ENCODE assay signal across 8 cellular contexts in the genomic region with DNA sequence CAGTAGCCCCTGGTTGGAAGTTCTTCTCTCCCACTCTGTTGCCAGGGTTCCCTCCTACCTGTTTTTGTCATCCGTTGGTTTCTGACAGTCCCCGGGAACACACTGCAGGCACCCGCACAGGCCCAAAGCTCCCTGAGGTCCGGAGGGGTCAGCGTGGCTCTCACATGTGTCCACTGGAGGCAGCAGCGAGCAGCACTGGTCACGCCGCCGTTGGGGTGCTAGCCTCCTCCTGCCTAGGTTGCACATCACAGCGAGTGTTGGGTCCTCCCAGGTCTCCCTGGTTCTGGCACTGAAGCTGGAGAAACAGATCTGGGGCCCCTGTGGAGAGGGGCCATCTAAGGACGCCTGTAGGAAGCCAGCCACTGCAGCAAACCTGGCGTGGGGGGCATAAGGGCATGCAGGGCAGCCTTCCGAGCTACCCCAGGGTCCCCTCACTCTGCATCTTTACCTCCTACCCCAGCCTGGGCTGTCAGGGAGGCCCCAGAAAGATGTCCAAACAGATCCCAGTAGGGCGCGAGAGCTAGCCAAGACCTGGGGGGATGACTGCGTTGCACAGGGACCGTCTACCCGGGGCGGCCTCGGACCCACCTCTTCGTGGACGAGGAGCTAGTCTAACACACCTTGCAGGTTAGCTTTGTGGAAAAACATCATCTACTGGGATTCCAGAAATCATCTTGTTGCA. TPM values are rescaled to one million over a fixed set of nuclear protein-coding genes. Genes with fewer than 3 reads are reported as not detected.
DNase-seq lines count a peak whose midpoint lies in the region; ATAC-seq and TF ChIP-seq lines count a peak whose summit lies in the region.

No MANE protein-coding gene starts in this region.

- H3K27me3 Mint-ChIP-seq in H9 (ENCODE audit: low read depth) (peaks cover 3% of the 10 kb centered on the region), activated B cell treated with CpG ODN at 0.5 μM for 24 hours (no peaks in the 10 kb centered on the region)

- peaks cover 6 to 11% of the 10 kb centered on the region in 2 experiments; a peak in 4 of 5 replicates for H3K9me3 Mint-ChIP-seq in H9
- H3K9me3 Mint-ChIP-seq in activated B cell treated with CpG ODN at 0.5 μM for 24 hours: no peaks in the 10 kb centered on the region

- H3K36me3 ChIP-seq in sigmoid colon: peaks cover 4 to 25% (median 6%) of the 10 kb centered on the region in 4 donors

- intact Hi-C loops in activated B cell treated with CpG ODN at 0.5 μM for 24 hours (cut with micrococcal nuclease) (no loop called here), sigmoid colon (cut with DNase I) (no loop called here)

- H3K27ac ChIP-seq in H9 (ENCODE audit: insufficient read length, low read depth, low read length) (no peak overlapping the region), sigmoid colon (no peak overlapping the region)

- H3K9me3 ChIP-seq in H9 (ENCODE audit: control insufficient read depth, low read depth, low read length) (no peaks in the 10 kb centered on the region), sigmoid colon (no peaks in the 10 kb centered on the region)

- H3K36me3 Mint-ChIP-seq in H9 (ENCODE audit: insufficient read depth in 1 of 3, low read depth in 3 of 3) (peaks cover 0 to 4% (median 0%) of the 10 kb centered on the region in 3 experiments; a peak in 3 of 7 replicates), activated B cell treated with CpG ODN at 0.5 μM for 24 hours (ENCODE audit: low read depth) (peaks cover 16% of the 10 kb centered on the region)

- no peaks in the 10 kb centered on the region for H4K20me1 ChIP-seq in H9 (ENCODE audit: control insufficient read depth, insufficient read depth, insufficient read length)

- H3K4me1 ChIP-seq in H9 (ENCODE audit: insufficient read depth, low read length) (no peaks in the 10 kb centered on the region), sigmoid colon (no peaks in the 10 kb centered on the region)

- H2BK15ac ChIP-seq in H9 (ENCODE audit: low read depth, low read length): no peak overlapping the region

- H3K4me3 Mint-ChIP-seq in H9 (no peak overlapping the region), activated B cell treated with CpG ODN at 0.5 μM for 24 hours (no peak overlapping the region)

- no peak overlapping the region for H4K8ac ChIP-seq in H9 (replicated peaks; ENCODE audit: insufficient read length, low read depth, low read length)

- H3K4me1 Mint-ChIP-seq in H9 (no peaks in the 10 kb centered on the region), activated B cell treated with CpG ODN at 0.5 μM for 24 hours (no peaks in the 10 kb centered on the region)

- no peak overlapping the region for H3K4me3 ChIP-seq in fibroblast of mammary gland (ENCODE audit: control insufficient read depth, low read depth, low read length)
- H3K4me3 ChIP-seq in sigmoid colon: no peak overlapping the region

- TF ChIP-seq CTCF in H9 (conservative IDR thresholded peaks at IDR 0.05) (peak; percentile 82), activated B cell treated with CpG ODN at 0.5 μM for 24 hours (IDR thresholded peaks at IDR 0.05) (no peak), fibroblast of mammary gland (conservative IDR thresholded peaks at IDR 0.05; ENCODE audit: control insufficient read depth, insufficient read depth, low read depth, low read length) (peak; percentile 49), sigmoid colon (IDR thresholded peaks at IDR 0.05) (peak in 2 of 4 experiments; percentile 42 to 47)

- no peaks in the 10 kb centered on the region for H3K23me2 ChIP-seq in H9 (ENCODE audit: insufficient read length, low read depth, low read length, poor library complexity, severe bottlenecking)

- no CpG with 5 or more reads among the region's 22 CpGs for WGBS in H9 (ENCODE audit: extremely low coverage, insufficient read length, low lambda C conversion rate)
- 80 to 81% methylated on average over 22 of the region's 22 CpGs for WGBS in sigmoid colon, 2 donors

- no peak overlapping the region for H3K27ac Mint-ChIP-seq in H9
- H3K27ac Mint-ChIP-seq in activated B cell treated with CpG ODN at 0.5 μM for 24 hours: no peak overlapping the region

- H4K5ac ChIP-seq in H9 (ENCODE audit: insufficient read length, low read depth, low read length): no peak overlapping the region

- no peak overlapping the region for H3K14ac ChIP-seq in H9 (ENCODE audit: insufficient read depth, low read length)

- no peak overlapping the region for H3K4me2 ChIP-seq in H9 (ENCODE audit: insufficient read depth, insufficient read length, low read length)

- H4K91ac ChIP-seq in H9 (ENCODE audit: insufficient read length, low read depth, low read length): no peak overlapping the region

- no peak overlapping the region for H3T11ph ChIP-seq in H9 (ENCODE audit: low read length)

- no peak overlapping the region for H2BK12ac ChIP-seq in H9 (ENCODE audit: insufficient read length, low read depth, low read length)

- H2BK5ac ChIP-seq in H9 (ENCODE audit: insufficient read length, low read length): no peak overlapping the region

- H2BK20ac ChIP-seq in H9 (ENCODE audit: low read depth, low read length, poor library complexity, severe bottlenecking): no peak overlapping the region

- CTCF ChIA-PET in activated B cell treated with CpG ODN at 0.5 μM for 24 hours (lab: Charles Lee): interaction anchor here (0.6 to 1.7 kb wide), 2 partner anchors 13 to 25 kb away, joined by 3 read pairs; no protein-coding TSS in a partner anchor

- POLR2A ChIA-PET in activated B cell treated with CpG ODN at 0.5 μM for 24 hours (lab: Charles Lee): no interaction called here

- H2AFZ ChIP-seq in H9 (ENCODE audit: low read length): no peak overlapping the region

- H3K27me3 ChIP-seq in H9 (ENCODE audit: insufficient read depth, low read length): no peaks in the 10 kb centered on the region
- H3K27me3 ChIP-seq in sigmoid colon: no peaks in the 10 kb centered on the region

- peak; percentile 77 for DNase-seq in H9
- DNase-seq in activated B cell treated with CpG ODN at 0.5 μM for 24 hours: no peak
- DNase-seq in fibroblast of mammary gland (ENCODE audit: low read depth): no peak
- DNase-seq in sigmoid colon: peak; percentile 64
- no peak for DNase-seq in NCI-H2029 treated with DMSO at 0.1 percent for 48 hours (lab: John Stamatoyannopoulos, UW)
- DNase-seq in mucosa of gallbladder (ENCODE audit: low spot score): no peak

- peak; percentile 57 for ATAC-seq in activated B cell treated with CpG ODN at 0.5 μM for 24 hours (ENCODE audit: low read depth)
- no peak for ATAC-seq in HG02885 (IDR thresholded peaks at IDR 0.05; ENCODE audit: poor library complexity, unreplicated experiment)
- no peak for ATAC-seq in HG02840 (IDR thresholded peaks at IDR 0.05; ENCODE audit: low FRiP score, unreplicated experiment)

- no peak for TF ChIP-seq EP300 in sigmoid colon (IDR thresholded peaks at IDR 0.05)

- no peaks in the 10 kb centered on the region for H3K79me1 ChIP-seq in H9 (ENCODE audit: insufficient read depth, low read depth, low read length, poor library complexity, severe bottlenecking)

- H2BK120ac ChIP-seq in H9 (ENCODE audit: low read depth, low read length, poor library complexity, severe bottlenecking): no peak overlapping the region

- no peak overlapping the region for H3K9ac ChIP-seq in H9 (ENCODE audit: extremely low read depth, insufficient read length, low read length)

- no peak overlapping the region for H3K56ac ChIP-seq in H9 (ENCODE audit: insufficient read length, low read depth, low read length)

- H2AK5ac ChIP-seq in H9 (ENCODE audit: insufficient read length, low read length): no peak overlapping the region

- no peak overlapping the region for H3K18ac ChIP-seq in H9 (ENCODE audit: insufficient read length, low read depth, low read length)

- no peak overlapping the region for H3K23ac ChIP-seq in H9 (ENCODE audit: insufficient read length, low read depth, low read length)

- no peak for TF ChIP-seq POLR2A in sigmoid colon (IDR thresholded peaks at IDR 0.05)

- no peaks in the 10 kb centered on the region for H3K79me2 ChIP-seq in H9 (ENCODE audit: insufficient read depth, low read length)

- H3K4ac ChIP-seq in H9 (ENCODE audit: low read depth, low read length): no peak overlapping the region

RNA-seq across cellular contexts. Expression of a gene that starts 28.9 kb away (rescaled TPM):
- 1.9 and 2.7 TPM in 2 replicates for total RNA-seq in H9 (2021)
- total RNA-seq in activated B cell treated with CpG ODN at 0.5 μM for 24 hours: 9.1 and 15.2 TPM in 2 replicates
- 10 to 100 TPM in 1 of 4 donors, 1 to 10 TPM in 3; 6.1 to 15.5 (median 8.1) TPM for total RNA-seq in sigmoid colon
- polyA plus RNA-seq in sigmoid colon: 1 to 10 TPM; 1.4 to 6.2 (median 1.8) TPM
- total RNA-seq in mucosa of gallbladder: 12.4 TPM

RNA-seq across cellular contexts. Expression of a gene that starts 36.1 kb away (rescaled TPM):
- total RNA-seq in H9 (2021): 9.5 and 10.0 TPM in 2 replicates
- 12.8 and 13.4 TPM in 2 replicates for total RNA-seq in activated B cell treated with CpG ODN at 0.5 μM for 24 hours
- 10 to 100 TPM in 1 of 4 donors, 1 to 10 TPM in 3; 7.7 to 10.2 (median 9.3) TPM for total RNA-seq in sigmoid colon
- polyA plus RNA-seq in sigmoid colon: 10 to 100 TPM; 27.0 to 50.8 (median 28.2) TPM
- 52.9 TPM for total RNA-seq in mucosa of gallbladder

RNA-seq across cellular contexts. Expression of a gene that starts 53.2 kb away (rescaled TPM):
- total RNA-seq in H9 (2021) (11.3 and 13.1 TPM in 2 replicates), activated B cell treated with CpG ODN at 0.5 μM for 24 hours (11.0 and 13.8 TPM in 2 replicates), sigmoid colon (1 to 10 TPM; 4.3 to 8.4 (median 6.1) TPM), mucosa of gallbladder (23.8 TPM)
- polyA plus RNA-seq in sigmoid colon: 10 to 100 TPM; 10.4 to 12.8 (median 12.6) TPM

Comparison
In these comparisons a context has a peak if more than half of its experiments do, and no peak if none do; other contexts are left out.
1. DNase-seq: peak in H9 (single experiment) and sigmoid colon (single experiment); none in activated B cell treated with CpG ODN at 0.5 μM for 24 hours (single experiment), fibroblast of mammary gland (single experiment), NCI-H2029 treated with DMSO at 0.1 percent for 48 hours (single experiment) and mucosa of gallbladder (single experiment).